13 cellular contexts compared by ENCODE assay signal in the genomic region with DNA sequence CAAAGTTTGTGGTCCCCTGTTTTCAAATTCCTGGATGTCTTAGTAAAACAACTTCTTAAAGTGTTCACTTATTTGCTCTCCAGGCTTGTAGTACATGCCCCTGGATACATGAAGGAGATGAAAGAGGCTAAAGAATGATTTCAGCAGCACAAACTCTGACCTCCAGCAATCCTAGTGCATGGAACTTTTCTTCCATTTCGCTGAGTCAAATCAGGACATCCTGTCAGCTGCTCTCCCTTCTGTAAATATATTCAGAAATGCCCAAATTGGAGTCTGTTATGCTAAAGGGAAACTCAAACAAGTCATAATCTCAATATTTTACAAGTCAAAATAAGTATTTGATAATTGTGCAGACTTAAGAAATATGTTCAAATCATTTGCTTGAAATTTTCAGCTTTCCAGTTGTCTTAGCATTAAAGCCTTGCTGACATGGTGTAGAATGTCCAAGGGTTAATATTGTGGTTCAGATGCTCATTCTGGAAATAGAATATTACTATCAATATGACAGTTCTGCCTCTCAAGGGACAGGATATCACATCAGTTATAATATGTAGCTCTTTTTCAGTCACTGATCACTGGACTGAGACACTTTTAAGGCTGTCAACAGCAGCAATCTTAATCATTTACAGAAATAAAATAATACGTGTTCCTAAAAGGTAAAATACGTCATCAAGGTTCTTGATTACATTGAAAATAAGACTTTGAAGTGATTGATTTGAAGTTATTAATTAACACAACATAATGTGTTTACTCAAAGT.
DNase-seq lines count a peak whose midpoint lies in the region; ATAC-seq lines count a peak whose summit lies in the region.
"Had no signal": no experiment of that assay in that cellular context is flagged by ENCODE, and none has a peak within 500 bp of the region (broad histone marks: within the 10 kb centered on the region; RNA-seq: fewer than 3 reads in every experiment).

No MANE protein-coding gene starts in this region.

- H3K4me1 ChIP-seq in effector memory CD4-positive, alpha-beta T cell (ENCODE audit: control insufficient read depth, insufficient read depth, low read length, poor library complexity, severe bottlenecking) = no peaks in the 10 kb centered on the region
- H3K4me1 ChIP-seq: Caco-2 had no signal

- H3K9me3 ChIP-seq in effector memory CD4-positive, alpha-beta T cell (ENCODE audit: control insufficient read depth, low read length) = no peaks in the 10 kb centered on the region
- H3K9me3 ChIP-seq: Caco-2 had no signal

- no peak overlapping the region for H3K4me3 ChIP-seq in effector memory CD4-positive, alpha-beta T cell (ENCODE audit: insufficient read depth, low read depth, low read length, poor library complexity, severe bottlenecking)

- H3K27ac ChIP-seq in effector memory CD4-positive, alpha-beta T cell (ENCODE audit: insufficient read depth, low read length, poor library complexity, severe bottlenecking) = no peak overlapping the region

- no peaks in the 10 kb centered on the region for H3K36me3 ChIP-seq in effector memory CD4-positive, alpha-beta T cell (ENCODE audit: control insufficient read depth, insufficient read depth, low read length)

- ATAC-seq in GM18868 (IDR thresholded peaks at IDR 0.05; ENCODE audit: unreplicated experiment) (peak; percentile 82), GM21786 (IDR thresholded peaks at IDR 0.05; ENCODE audit: unreplicated experiment) (peak; percentile 75), HG03342 (IDR thresholded peaks at IDR 0.05; ENCODE audit: unreplicated experiment) (peak; percentile 77)
- ATAC-seq: stimulated activated naive CD8-positive, alpha-beta T cell treated with anti-CD3 and anti-CD28 coated beads, Interleukin-15, Interleukin-2, amounts not matched to agents 100 U/mL and 50 U/mL, for 24 hours; T-helper 17 cell had no signal

- DNase-seq in lung microvascular endothelial cell (ENCODE audit: low read depth in 2 of 2) (peak; percentile 36 to 45), NCI-H1417 (lab: John Stamatoyannopoulos, UW) (no peak), NCI-H1436 (lab: John Stamatoyannopoulos, UW) (no peak)
- no peak for DNase-seq in stimulated activated CD4-positive, alpha-beta T cell treated with anti-CD3 and anti-CD28 coated beads, Interleukin-2, amount 100 ng/mL, for 48 hours
- no peak for DNase-seq in effector memory CD4-positive, alpha-beta T cell
- DNase-seq: Caco-2; NCI-H774; small intestine; stimulated activated naive CD8-positive, alpha-beta T cell treated with anti-CD3 and anti-CD28 coated beads, Interleukin-15, Interleukin-2, amounts not matched to agents 100 U/mL and 50 U/mL, for 24 hours; T-helper 17 cell had no signal

- no peaks in the 10 kb centered on the region for H3K27me3 ChIP-seq in effector memory CD4-positive, alpha-beta T cell (replicated peaks; ENCODE audit: control insufficient read depth, insufficient read depth, low read length, poor library complexity, severe bottlenecking)

Comparison
In these comparisons a context has a peak if more than half of its experiments do, and no peak if none do; other contexts are left out.
1. DNase-seq: peak in lung microvascular endothelial cell (2 of 2); none in NCI-H1417 (0 of 3), NCI-H1436 (single experiment), stimulated activated CD4-positive, alpha-beta T cell treated with anti-CD3 and anti-CD28 coated beads, Interleukin-2, amount 100 ng/mL, for 48 hours (0 of 2) and effector memory CD4-positive, alpha-beta T cell (0 of 3).
2. Peak in every context shown above with its lines, with median percentiles within 50 percentile points of each other: ATAC-seq.